In genomic region chr7:121393005-121393366, GRCh38 we compare ENCODE assay signal across 20 cellular contexts. TPM values are rescaled to one million over a fixed set of nuclear protein-coding genes. Genes with fewer than 3 reads are reported as not detected.
DNase-seq lines count a peak whose midpoint lies in the region; ATAC-seq, FAIRE-seq and TF ChIP-seq lines count a peak whose summit lies in the region.
"Had no signal": no experiment of that assay in that cellular context is flagged by ENCODE, and none has a peak within 500 bp of the region (broad histone marks: within the 10 kb centered on the region; RNA-seq: fewer than 3 reads in every experiment).

No MANE protein-coding gene starts in this region.

- H3K9ac ChIP-seq in K562 (ENCODE audit: insufficient read depth in 1 of 2, low read depth in 2 of 2, low read length in 2 of 2), result no peak overlapping the region
- H3K9ac ChIP-seq: BLaER1 treated with 17β-estradiol and CSF1 and Interleukin-3, amounts not matched to agents 10 nM and 100 nM had no signal

- no peak for FAIRE-seq in K562 (lab: Jason Lieb, UNC)
- FAIRE-seq: A549, D721Med, H54 had no signal

- H3K27me3 ChIP-seq in K562 (ENCODE audit: control insufficient read depth in 2 of 2, insufficient read depth in 2 of 2, low read length in 2 of 2), result no peaks in the 10 kb centered on the region
- no peaks in the 10 kb centered on the region for H3K27me3 ChIP-seq in CD4-positive, alpha-beta memory T cell (ENCODE audit: insufficient read depth, low read length)
- H3K27me3 ChIP-seq: BLaER1 treated with 17β-estradiol and CSF1 and Interleukin-3, amounts not matched to agents 10 nM and 100 nM had no signal

- no peaks in the 10 kb centered on the region for H3K9me1 ChIP-seq in K562 (ENCODE audit: control insufficient read depth, insufficient read depth, low read length)

- no peak overlapping the region for H3K4me3 ChIP-seq in K562
- no peak overlapping the region for H3K4me3 ChIP-seq in CD4-positive, alpha-beta memory T cell (ENCODE audit: low read length in 2 of 2)
- H3K4me3 ChIP-seq: A549; BLaER1 treated with 17β-estradiol and CSF1 and Interleukin-3, amounts not matched to agents 10 nM and 100 nM had no signal

- DNase-seq in stimulated activated naive CD8-positive, alpha-beta T cell treated with anti-CD3 and anti-CD28 coated beads, Interleukin-15, amount 100 ng/mL, for 72 hours, result no peak
- no peak for DNase-seq in stimulated activated naive CD8-positive, alpha-beta T cell treated with anti-CD3 and anti-CD28 coated beads, Interleukin-15, Interleukin-2, amounts not matched to agents 100 U/mL and 50 U/mL, for 24 hours
- DNase-seq in K562 (ENCODE audit: extremely low read depth in 1 of 4, low spot score in 3 of 4) (no peak), neural crest cell (ENCODE audit: low read depth, low spot score) (no peak), Kasumi-1 (lab: John Stamatoyannopoulos, UW) (no peak)
- DNase-seq in CD4-positive, alpha-beta memory T cell, result no peak
- DNase-seq: CD8-positive, alpha-beta memory T cell; DMS79; NCI-H1048; NCI-H1436; NCI-H2029; NCI-H526; PC-9; SIG-M5 had no signal

- no peaks in the 10 kb centered on the region for H4K20me1 ChIP-seq in K562 (replicated peaks; ENCODE audit: control insufficient read depth, insufficient read depth, low read length)

- no peak overlapping the region for H3K27ac ChIP-seq in K562 (ENCODE audit: extremely low read depth, low read depth, low read length)
- H3K27ac ChIP-seq in CD4-positive, alpha-beta memory T cell (ENCODE audit: low read depth, low read length), result no peak overlapping the region
- H3K27ac ChIP-seq: A549; BLaER1 treated with 17β-estradiol and CSF1 and Interleukin-3, amounts not matched to agents 10 nM and 100 nM; PC-9; RWPE1 had no signal

- BruUV-seq in K562 (replicated peaks; lab: Mats Ljungman, UMichigan), result no TSS peak

- H3K27ac Mint-ChIP-seq in stimulated activated naive CD8-positive, alpha-beta T cell treated with anti-CD3 and anti-CD28 coated beads, Interleukin-15, amount 100 ng/mL, for 72 hours, result no peak overlapping the region
- no peak overlapping the region for H3K27ac Mint-ChIP-seq in neural crest cell (ENCODE audit: unreplicated experiment)
- H3K27ac Mint-ChIP-seq in CD4-positive, alpha-beta memory T cell, result no peak overlapping the region

- no peaks in the 10 kb centered on the region for H3K27me3 Mint-ChIP-seq in stimulated activated naive CD8-positive, alpha-beta T cell treated with anti-CD3 and anti-CD28 coated beads, Interleukin-15, amount 100 ng/mL, for 72 hours
- H3K27me3 Mint-ChIP-seq in neural crest cell (ENCODE audit: low read depth), result no peaks in the 10 kb centered on the region
- no peaks in the 10 kb centered on the region for H3K27me3 Mint-ChIP-seq in CD4-positive, alpha-beta memory T cell
- H3K27me3 Mint-ChIP-seq: CD8-positive, alpha-beta memory T cell had no signal

- H3K4me2 ChIP-seq in K562 (ENCODE audit: insufficient read depth, low read length), result no peak overlapping the region
- H3K4me2 ChIP-seq: A549 had no signal

- 97% methylated on average over 7 of the region's 7 CpGs for WGBS in K562 (ENCODE audit: insufficient coverage, low coverage, missing lambda C conversion rate)

- no peak for TF ChIP-seq RAD21 in K562 (CRISPR knock-in tag; conservative IDR thresholded peaks at IDR 0.05 in 1 of 2, IDR thresholded peaks at IDR 0.05 in 1 of 2)

- in situ Hi-C loops in K562 (cut with MboI), result no loop called here

- POLR2A ChIA-PET in K562 (lab: Yijun Ruan, JAX), result interaction anchor here (4.1 kb wide), 1 partner anchor 7 kb away, joined by 55 read pairs; no protein-coding TSS in a partner anchor
- POLR2A ChIA-PET in CD4-positive, alpha-beta memory T cell (lab: Charles Lee; ENCODE audit: partially characterized antibody), result no interaction called here

- TF ChIP-seq CTCF in K562 (IDR thresholded peaks at IDR 0.05 in 2 of 3, conservative IDR thresholded peaks at IDR 0.05 in 1 of 3; ENCODE audit: insufficient read depth in 2 of 3, low read depth in 1 of 3, low read length in 3 of 3) (no peak), neural crest cell (conservative IDR thresholded peaks at IDR 0.05) (no peak)

- peaks cover 5 to 10% of the 10 kb centered on the region in 2 experiments; a peak in 3 of 5 replicates for H3K4me1 ChIP-seq in K562 (replicated peaks in 1 of 2; ENCODE audit: control insufficient read depth in 2 of 2, insufficient read depth in 2 of 2, low read length in 2 of 2)
- H3K4me1 ChIP-seq in CD4-positive, alpha-beta memory T cell (ENCODE audit: insufficient read depth, low read length), result peaks cover 29% of the 10 kb centered on the region

- H3K4me1 Mint-ChIP-seq in stimulated activated naive CD8-positive, alpha-beta T cell treated with anti-CD3 and anti-CD28 coated beads, Interleukin-15, amount 100 ng/mL, for 72 hours, result peaks cover 57% of the 10 kb centered on the region
- H3K4me1 Mint-ChIP-seq in neural crest cell, result peaks cover 54% of the 10 kb centered on the region
- peaks cover 36 to 68% (median 47%) of the 10 kb centered on the region in 4 donors for H3K4me1 Mint-ChIP-seq in CD4-positive, alpha-beta memory T cell

- intact Hi-C loops in K562 (cut with micrococcal nuclease), result loop anchor here (10.0 kb wide), 1 partner anchor 408 kb away; the partner anchor contains the start of gene CPED1
- intact Hi-C loops in CD4-positive, alpha-beta memory T cell (cut with micrococcal nuclease), result loop anchor here (10.0 kb wide), 1 partner anchor 408 kb away; the partner anchor contains the start of gene CPED1

- H3K4me3 Mint-ChIP-seq in stimulated activated naive CD8-positive, alpha-beta T cell treated with anti-CD3 and anti-CD28 coated beads, Interleukin-15, amount 100 ng/mL, for 72 hours, result peak overlapping the region; percentile 18 to 39
- peak overlapping the region; percentile 72 for H3K4me3 Mint-ChIP-seq in neural crest cell
- no peak overlapping the region for H3K4me3 Mint-ChIP-seq in CD4-positive, alpha-beta memory T cell

- H2AFZ ChIP-seq in K562 (ENCODE audit: low read depth, low read length), result no peak overlapping the region
- H2AFZ ChIP-seq: PC-9 had no signal

- peaks cover 9% of the 10 kb centered on the region; the same call in 2 of the 3 replicates for H3K36me3 ChIP-seq in K562 (ENCODE audit: control insufficient read depth, insufficient read depth, low read length)
- no peaks in the 10 kb centered on the region for H3K36me3 ChIP-seq in CD4-positive, alpha-beta memory T cell (ENCODE audit: insufficient read depth, low read length)

- H3K36me3 Mint-ChIP-seq in neural crest cell (ENCODE audit: low read depth), result peaks cover 12% of the 10 kb centered on the region
- peaks cover 3 to 4% of the 10 kb centered on the region in 2 donors for H3K36me3 Mint-ChIP-seq in CD4-positive, alpha-beta memory T cell

- no peak for TF ChIP-seq EP300 in K562 (IDR thresholded peaks at IDR 0.05; ENCODE audit: low read length)

- TF ChIP-seq POLR2A in K562 (conservative IDR thresholded peaks at IDR 0.05), result no peak

- no peaks in the 10 kb centered on the region for H3K9me3 Mint-ChIP-seq in stimulated activated naive CD8-positive, alpha-beta T cell treated with anti-CD3 and anti-CD28 coated beads, Interleukin-15, amount 100 ng/mL, for 72 hours
- H3K9me3 Mint-ChIP-seq in neural crest cell, result peaks cover 8% of the 10 kb centered on the region
- peaks cover 0 to 2% (median 0%) of the 10 kb centered on the region in 8 donors for H3K9me3 Mint-ChIP-seq in CD4-positive, alpha-beta memory T cell
- H3K9me3 Mint-ChIP-seq: CD8-positive, alpha-beta memory T cell had no signal

- ATAC-seq in stimulated activated naive CD8-positive, alpha-beta T cell treated with anti-CD3 and anti-CD28 coated beads, Interleukin-15, amount 100 ng/mL, for 72 hours, result no peak
- no peak for ATAC-seq in stimulated activated naive CD8-positive, alpha-beta T cell treated with anti-CD3 and anti-CD28 coated beads, Interleukin-15, Interleukin-2, amounts not matched to agents 100 U/mL and 50 U/mL, for 24 hours
- ATAC-seq in K562 (no peak), GM21576 (IDR thresholded peaks at IDR 0.05; ENCODE audit: unreplicated experiment) (no peak)
- ATAC-seq: A549 had no signal

- H3K79me2 ChIP-seq in K562 (ENCODE audit: control insufficient read depth, insufficient read depth, low read length), result peaks cover 77% of the 10 kb centered on the region

- CTCF ChIA-PET in K562 (lab: Yijun Ruan, JAX; ENCODE audit: low intra/inter-chr PET ratio), result no interaction called here
- CTCF ChIA-PET in CD4-positive, alpha-beta memory T cell (lab: Charles Lee; ENCODE audit: partially characterized antibody), result interaction anchor here (1.7 to 6.5 kb wide), 2 partner anchors 26 to 154 kb away, joined by 4 to 54 read pairs; no protein-coding TSS in a partner anchor

- no peaks in the 10 kb centered on the region for H3K9me3 ChIP-seq in K562 (replicated peaks; ENCODE audit: control insufficient read depth, insufficient read depth, low read depth, low read length)
- H3K9me3 ChIP-seq in CD4-positive, alpha-beta memory T cell (ENCODE audit: control insufficient read depth in 1 of 2, low read length in 2 of 2), result no peaks in the 10 kb centered on the region
- H3K9me3 ChIP-seq: A549 had no signal

TF ChIP-seq in K562, 482 proteins besides CTCF, POLR2A, EP300 and RAD21:
- TF ChIP-seq ZNF146 (CRISPR knock-in tag; IDR thresholded peaks at IDR 0.05; ENCODE audit: unreplicated experiment), result peak; percentile 0
- no peak for TF ChIP-seq POLR2H (tag; IDR thresholded peaks at IDR 0.05; ENCODE audit: low read depth)

RNA-seq across cellular contexts. Expression of gene FAM3C, which starts 3.1 kb away (rescaled TPM):
- total RNA-seq in K562 (2011; cell fraction: chromatin; rRNA removed; ENCODE audit: low replicate concordance), result 26.3 and 87.3 TPM in 2 replicates
- total RNA-seq in K562 (2011; cell fraction: nucleolus; rRNA removed), result 13.7 and 17.5 TPM in 2 replicates
- total RNA-seq in K562 (2011; cell fraction: nucleoplasm; rRNA removed), result 43.6 and 70.5 TPM in 2 replicates
- 24.7 and 36.2 TPM in 2 replicates for total RNA-seq in K562 (2014; rRNA removed)
- 30.0 and 34.6 TPM in 2 replicates for total RNA-seq in K562 (2014; rRNA removed; fragmentation: Illumina TruSeq; extraction: Trizol)
- 26.9 and 27.2 TPM in 2 replicates for total RNA-seq in K562 (2015; rRNA removed; fragmentation: Illumina TruSeq; extraction: Trizol)
- 30.2 and 30.7 TPM in 2 replicates for total RNA-seq in K562 (2021)
- 21.2 and 37.2 TPM in 2 replicates for polyA plus RNA-seq in K562 (2011; rRNA removed)
- 3.3 and 9.0 TPM in 2 replicates for polyA plus RNA-seq in K562 (2011; cell fraction: cytosol; rRNA removed)
- polyA plus RNA-seq in K562 (2011; cell fraction: nucleus; rRNA removed), result 15.5 and 18.9 TPM in 2 replicates
- 33.9 and 36.5 TPM in 2 replicates for polyA plus RNA-seq in K562 (2012)
- polyA plus RNA-seq in K562 (2014; fragmentation: Illumina TruSeq; extraction: Trizol), result 33.5 and 40.5 TPM in 2 replicates
- polyA plus RNA-seq in K562 (2014; fragmentation: Nextera tagmentation; extraction: Ambion mirVana), result 10 to 100 TPM; 10.6 to 13.1 TPM
- 36.7 and 42.6 TPM in 2 replicates for polyA plus RNA-seq in K562 (2014; rRNA removed)
- polyA minus RNA-seq in K562 (2011; rRNA and poly(A)+ RNA removed), result 25.7 and 29.3 TPM in 2 replicates
- 5.5 and 7.5 TPM in 2 replicates for polyA minus RNA-seq in K562 (2011; cell fraction: cytosol; rRNA and poly(A)+ RNA removed)
- polyA minus RNA-seq in K562 (2011; cell fraction: nucleus; rRNA and poly(A)+ RNA removed), result 38.0 and 55.6 TPM in 2 replicates
- total RNA-seq in neural crest cell, result 47.5 and 49.1 TPM in 2 replicates
- total RNA-seq in CD4-positive, alpha-beta memory T cell, result 10 to 100 TPM; 19.9 to 20.9 TPM
- polyA plus RNA-seq in CD4-positive, alpha-beta memory T cell, result 10 to 100 TPM in 1 of 2 donors, 1 to 10 TPM in 1; 8.8 to 15.5 TPM

Comparison
In these comparisons a context has a peak if more than half of its experiments do, and no peak if none do; other contexts are left out.
1. H3K4me3 Mint-ChIP-seq: peak in stimulated activated naive CD8-positive, alpha-beta T cell treated with anti-CD3 and anti-CD28 coated beads, Interleukin-15, amount 100 ng/mL, for 72 hours (2 of 2) and neural crest cell (single experiment); none in CD4-positive, alpha-beta memory T cell (0 of 8).